ENCODE assay signal across 8 cellular contexts in the genomic region with DNA sequence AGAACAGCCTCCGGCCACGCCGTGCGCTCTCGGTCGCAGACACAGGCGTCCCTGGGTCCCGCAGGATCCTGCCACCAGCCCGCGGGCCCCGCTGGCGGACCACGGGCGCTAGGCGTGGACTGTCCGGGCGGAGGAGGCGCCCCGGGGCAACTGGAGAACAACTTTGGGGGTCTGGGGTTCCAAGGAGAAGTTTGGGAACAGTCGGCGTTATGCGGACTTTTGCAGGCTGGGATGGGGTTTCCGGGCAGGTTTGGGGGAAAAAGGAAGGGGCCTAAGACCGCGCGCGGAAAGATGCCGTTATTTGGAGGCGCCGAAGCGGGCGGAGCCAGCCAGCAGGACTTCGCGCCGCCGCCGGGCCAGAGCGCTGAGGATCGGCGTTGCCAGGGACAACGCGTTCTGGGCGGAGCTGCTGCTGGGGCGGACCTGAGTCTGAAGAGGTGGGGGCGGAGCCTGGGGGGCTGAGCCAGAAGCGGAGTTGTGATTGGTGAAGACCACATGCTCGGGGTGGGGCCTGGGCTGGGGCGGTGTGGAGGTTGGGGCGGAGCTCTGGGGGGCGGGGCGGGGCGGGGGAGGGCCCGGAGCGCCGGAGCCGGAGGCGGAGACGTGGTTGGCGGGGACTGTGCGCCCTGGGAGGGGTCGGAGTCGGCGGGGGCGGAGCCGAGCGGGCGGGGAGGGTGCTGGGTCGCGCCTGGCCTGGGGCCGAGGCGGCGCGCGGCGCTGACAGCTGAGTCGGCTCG. TPM values are rescaled to one million over a fixed set of nuclear protein-coding genes. Genes with fewer than 3 reads are reported as not detected.
DNase-seq lines count a peak whose midpoint lies in the region; ATAC-seq, FAIRE-seq and TF ChIP-seq lines count a peak whose summit lies in the region.

A gene (plus strand): TSS at position 680 of the 737 bp plus-strand sequence. CDS start 120 bp downstream, outside the sequence.

- peak; percentile 95 for FAIRE-seq in GM19239 (lab: Jason Lieb, UNC)

- peak within 1 kb of the TSS; percentile 73 for H3K27ac Mint-ChIP-seq in activated CD4-positive, alpha-beta T cell treated with anti-CD3 and anti-CD28 coated beads for 36 hours

- intact Hi-C loops in activated CD4-positive, alpha-beta T cell treated with anti-CD3 and anti-CD28 coated beads for 36 hours (cut with DNase I, micrococcal nuclease) = loop anchor here (1.0 to 10.0 kb wide), 10 partner anchors 79 to 691 kb away; a partner anchor contains a TSS

- H3K27me3 ChIP-seq in BE2C (peaks cover 16% of the 10 kb centered on the region), layer of hippocampus (ENCODE audit: control insufficient read depth, insufficient read depth, low read length) (no peaks in the 10 kb centered on the region)

- H3K27ac ChIP-seq in layer of hippocampus (ENCODE audit: low read depth, low read length) = peak within 1 kb of the TSS; percentile 77

- H3K4me3 ChIP-seq in BE2C (ENCODE audit: low read depth, low read length) (peak within 1 kb of the TSS; percentile 90), choroid plexus epithelial cell (ENCODE audit: low read depth, low read length) (peak within 1 kb of the TSS; percentile 78)

- H3K4me3 Mint-ChIP-seq in activated CD4-positive, alpha-beta T cell treated with anti-CD3 and anti-CD28 coated beads for 36 hours = peak within 1 kb of the TSS; percentile 86

- H3K36me3 ChIP-seq in BE2C = no peaks in the 10 kb centered on the region

- POLR2A ChIA-PET in activated CD4-positive, alpha-beta T cell treated with anti-CD3 and anti-CD28 coated beads for 36 hours (lab: Charles Lee) = interaction anchor here (1.3 kb wide), 1 partner anchor 203 kb away, joined by 4 read pairs; a partner anchor contains a TSS

- H3K9me3 ChIP-seq in BE2C = no peaks in the 10 kb centered on the region

- no peak for TF ChIP-seq CTCF in BE2C (IDR thresholded peaks at IDR 0.05; ENCODE audit: low read depth, low read length)
- no peak for TF ChIP-seq CTCF in choroid plexus epithelial cell (conservative IDR thresholded peaks at IDR 0.05; ENCODE audit: low read depth, low read length)

- DNase-seq in BE2C (peak; percentile 100), GM19239 (ENCODE audit: insufficient read length, low spot score) (peak; percentile 98), NCI-H510A treated with DMSO at 0.1 percent for 48 hours (lab: John Stamatoyannopoulos, UW) (peak; percentile 93), choroid plexus epithelial cell (ENCODE audit: low read depth) (peak; percentile 100)
- DNase-seq in activated CD4-positive, alpha-beta T cell treated with anti-CD3 and anti-CD28 coated beads for 36 hours = peak; percentile 100
- peak; percentile 97 to 100 (median 98) for DNase-seq in stimulated activated CD4-positive, alpha-beta T cell treated with anti-CD3 and anti-CD28 coated beads, Interleukin-1b, Interleukin-23, amount 100 ng/mL, for 24 hours (ENCODE audit: low read depth in 4 of 4, low spot score in 1 of 4)

- H3K4me1 ChIP-seq in BE2C = no peaks in the 10 kb centered on the region; the same call in 1 of the 2 replicates

- peak; percentile 90 for ATAC-seq in HG03442 (IDR thresholded peaks at IDR 0.05; ENCODE audit: unreplicated experiment)
- ATAC-seq in activated CD4-positive, alpha-beta T cell treated with anti-CD3 and anti-CD28 coated beads for 36 hours = peak; percentile 97

- peaks cover 10% of the 10 kb centered on the region for H3K4me1 Mint-ChIP-seq in activated CD4-positive, alpha-beta T cell treated with anti-CD3 and anti-CD28 coated beads for 36 hours

- peaks cover under 1% of the 10 kb centered on the region for H3K9me3 Mint-ChIP-seq in activated CD4-positive, alpha-beta T cell treated with anti-CD3 and anti-CD28 coated beads for 36 hours (ENCODE audit: low read depth)

- H3K27me3 Mint-ChIP-seq in activated CD4-positive, alpha-beta T cell treated with anti-CD3 and anti-CD28 coated beads for 36 hours = peaks cover 9% of the 10 kb centered on the region

- no peaks in the 10 kb centered on the region for H3K36me3 Mint-ChIP-seq in activated CD4-positive, alpha-beta T cell treated with anti-CD3 and anti-CD28 coated beads for 36 hours (ENCODE audit: low read depth)

- CTCF ChIA-PET in activated CD4-positive, alpha-beta T cell treated with anti-CD3 and anti-CD28 coated beads for 36 hours (lab: Charles Lee) = interaction anchor here (0.6 to 1.4 kb wide), 9 partner anchors 15 to 385 kb away, joined by 3 to 6 read pairs (median 3); no protein-coding TSS in a partner anchor

RNA-seq across cellular contexts. Expression of the gene that starts here (rescaled TPM):
- polyA plus RNA-seq in BE2C (2012; ENCODE audit: insufficient read depth, insufficient read length, low read depth) = 0.26 TPM
- under 1 TPM; 0.05 to 0.23 TPM for total RNA-seq in activated CD4-positive, alpha-beta T cell treated with anti-CD3 and anti-CD28 coated beads for 36 hours

Comparison
In these comparisons a context has a peak if more than half of its experiments do, and no peak if none do; other contexts are left out.
1. Peak in every context shown above with its lines: DNase-seq, ATAC-seq, H3K4me3 ChIP-seq and H3K27ac ChIP-seq.
2. Peak in DNase-seq and ATAC-seq in activated CD4-positive, alpha-beta T cell treated with anti-CD3 and anti-CD28 coated beads for 36 hours; RNA of the gene not detected or under 1 TPM.